Comparison of ENCODE assay signal across 12 cellular contexts in genomic region chr17:48588074-48588415, GRCh38. TPM values are rescaled to one million over a fixed set of nuclear protein-coding genes. Genes with fewer than 3 reads are reported as not detected.
A peak's percentile ranks its signal among the peaks of the same experiment; 100 is the strongest.
DNase-seq lines count a peak whose midpoint lies in the region; ATAC-seq, FAIRE-seq and TF ChIP-seq lines count a peak whose summit lies in the region.
"Had no signal": no experiment of that assay in that cellular context is flagged by ENCODE, and none has a peak within 500 bp of the region (broad histone marks: within the 10 kb centered on the region; RNA-seq: fewer than 3 reads in every experiment).

No MANE protein-coding gene starts in this region.

- peaks cover 100% of the 10 kb centered on the region for H3K79me2 ChIP-seq in Loucy (ENCODE audit: insufficient read depth, low read length)
- H3K79me2 ChIP-seq in hepatocyte = peaks cover 18% of the 10 kb centered on the region
- no peaks in the 10 kb centered on the region for H3K79me2 ChIP-seq in H9 (ENCODE audit: insufficient read depth, low read length)

- no peak overlapping the region for H3K4me3 Mint-ChIP-seq in H9
- H3K4me3 Mint-ChIP-seq: activated naive CD8-positive, alpha-beta T cell treated with anti-CD3 and anti-CD28 coated beads, Interleukin-2, amount 10 ng/mL, durations not matched to agents 7 days and 5 days had no signal

- no peak overlapping the region for H3K4ac ChIP-seq in H9 (ENCODE audit: low read depth, low read length)

- ATAC-seq in HG02973 (IDR thresholded peaks at IDR 0.05; ENCODE audit: unreplicated experiment) = no peak

- H3K4me1 Mint-ChIP-seq in H9 = peaks cover 13 to 27% of the 10 kb centered on the region in 2 experiments

- no peak overlapping the region for H3K14ac ChIP-seq in H9 (ENCODE audit: insufficient read depth, low read length)

- H3K4me1 ChIP-seq in Loucy (ENCODE audit: insufficient read depth, low read length, poor library complexity, severe bottlenecking) = peaks cover 54% of the 10 kb centered on the region
- H3K4me1 ChIP-seq in hepatocyte (ENCODE audit: insufficient read depth) = no peaks in the 10 kb centered on the region
- H3K4me1 ChIP-seq in small intestine (ENCODE audit: control insufficient read depth in 2 of 2, insufficient read depth in 1 of 2, low read depth in 1 of 2, low read length in 1 of 2) = peaks cover 0 to 2% of the 10 kb centered on the region in 2 donors
- no peaks in the 10 kb centered on the region for H3K4me1 ChIP-seq in H9 (ENCODE audit: insufficient read depth, low read length)
- H3K4me1 ChIP-seq: BE2C had no signal

- no peak for TF ChIP-seq POLR2A in GM12891 (IDR thresholded peaks at IDR 0.05; ENCODE audit: low read depth, low read length)

- peak overlapping the region; percentile 89 for H3K4me3 ChIP-seq in Loucy (ENCODE audit: low read length, poor library complexity, severe bottlenecking)
- H3K4me3 ChIP-seq in hepatocyte = no peak overlapping the region
- H3K4me3 ChIP-seq in small intestine (ENCODE audit: low read depth in 1 of 2, low read length in 2 of 2) = no peak overlapping the region

- H3K9me3 Mint-ChIP-seq in H9 = peaks cover 7 to 14% of the 10 kb centered on the region in 2 experiments; a peak in 3 of 5 replicates
- H3K9me3 Mint-ChIP-seq: activated naive CD8-positive, alpha-beta T cell treated with anti-CD3 and anti-CD28 coated beads, Interleukin-2, amount 10 ng/mL, durations not matched to agents 7 days and 5 days had no signal

- H4K8ac ChIP-seq in H9 (replicated peaks; ENCODE audit: insufficient read length, low read depth, low read length) = no peak overlapping the region

- H2BK120ac ChIP-seq in H9 (ENCODE audit: low read depth, low read length, poor library complexity, severe bottlenecking) = no peak overlapping the region

- H2BK20ac ChIP-seq in H9 (ENCODE audit: low read depth, low read length, poor library complexity, severe bottlenecking) = no peak overlapping the region

- no peak overlapping the region for H2BK5ac ChIP-seq in H9 (ENCODE audit: insufficient read length, low read length)

- H3K27ac Mint-ChIP-seq in H9 = no peak overlapping the region
- H3K27ac Mint-ChIP-seq: activated naive CD8-positive, alpha-beta T cell treated with anti-CD3 and anti-CD28 coated beads, Interleukin-2, amount 10 ng/mL, durations not matched to agents 7 days and 5 days had no signal

- peak overlapping the region; percentile 98 for H3K4me2 ChIP-seq in Loucy (ENCODE audit: low read depth, low read length, poor library complexity, severe bottlenecking)
- H3K4me2 ChIP-seq in hepatocyte = peak overlapping the region; percentile 93
- no peak overlapping the region for H3K4me2 ChIP-seq in H9 (ENCODE audit: insufficient read depth, insufficient read length, low read length)

- no peak for FAIRE-seq in small intestine (lab: Jason Lieb, UNC)
- FAIRE-seq in GM12891 (lab: Jason Lieb, UNC) = no peak

- DNase-seq in hepatocyte (ENCODE audit: low spot score) (no peak), small intestine (no peak), H9 (no peak), GM12891 (ENCODE audit: insufficient read length, low spot score) (no peak)
- DNase-seq: activated naive CD8-positive, alpha-beta T cell treated with anti-CD3 and anti-CD28 coated beads, Interleukin-2, amount 10 ng/mL, durations not matched to agents 7 days and 5 days; activated T-cell treated with anti-CD3 and anti-CD28 coated beads, Interleukin-2, amount 50 U/mL, for 1 hour; BE2C; NCI-H2171; SW 1271 had no signal

- no peaks in the 10 kb centered on the region for H3K9me3 ChIP-seq in Loucy (ENCODE audit: insufficient read depth, low read depth, low read length)
- H3K9me3 ChIP-seq in hepatocyte (ENCODE audit: low read depth) = no peaks in the 10 kb centered on the region
- no peaks in the 10 kb centered on the region for H3K9me3 ChIP-seq in small intestine (ENCODE audit: control insufficient read depth, low read depth)
- no peaks in the 10 kb centered on the region for H3K9me3 ChIP-seq in H9 (ENCODE audit: control insufficient read depth, low read depth, low read length)
- H3K9me3 ChIP-seq: BE2C had no signal

- no peak overlapping the region for H3K23ac ChIP-seq in H9 (ENCODE audit: insufficient read length, low read depth, low read length)

- H3K27me3 ChIP-seq in Loucy (ENCODE audit: insufficient read depth, low read length, poor library complexity, severe bottlenecking) (peaks cover 43% of the 10 kb centered on the region), hepatocyte (peaks cover 92% of the 10 kb centered on the region), small intestine (ENCODE audit: control insufficient read depth in 2 of 2, insufficient read depth in 2 of 2, low read length in 2 of 2) (peaks cover 0 to 10% of the 10 kb centered on the region in 2 donors), H9 (ENCODE audit: insufficient read depth, low read length) (peaks cover 100% of the 10 kb centered on the region)

- H3K36me3 ChIP-seq in Loucy (ENCODE audit: insufficient read depth, low read length) = peaks cover 35% of the 10 kb centered on the region
- H3K36me3 ChIP-seq in hepatocyte (replicated peaks; ENCODE audit: insufficient read depth, low read depth) = no peaks in the 10 kb centered on the region
- no peaks in the 10 kb centered on the region for H3K36me3 ChIP-seq in small intestine (ENCODE audit: control insufficient read depth in 2 of 2, insufficient read depth in 2 of 2, low read length in 2 of 2)
- H3K36me3 ChIP-seq: BE2C had no signal

- H4K20me1 ChIP-seq in Loucy (ENCODE audit: insufficient read depth, low read length, poor library complexity, severe bottlenecking) (peaks cover 94% of the 10 kb centered on the region), hepatocyte (ENCODE audit: insufficient read depth, poor library complexity, severe bottlenecking) (no peaks in the 10 kb centered on the region), H9 (ENCODE audit: control insufficient read depth, insufficient read depth, insufficient read length) (no peaks in the 10 kb centered on the region)

- H3K56ac ChIP-seq in H9 (ENCODE audit: insufficient read length, low read depth, low read length) = no peak overlapping the region

- H3K18ac ChIP-seq in H9 (ENCODE audit: insufficient read length, low read depth, low read length) = no peak overlapping the region

- TF ChIP-seq CTCF in Loucy (conservative IDR thresholded peaks at IDR 0.05; ENCODE audit: low read length) = no peak
- no peak for TF ChIP-seq CTCF in hepatocyte (IDR thresholded peaks at IDR 0.05; ENCODE audit: poor library complexity)
- TF ChIP-seq CTCF in H9 (conservative IDR thresholded peaks at IDR 0.05) = no peak

- H2AFZ ChIP-seq in Loucy (ENCODE audit: low read length) = no peak overlapping the region
- H2AFZ ChIP-seq in hepatocyte = no peak overlapping the region
- H2AFZ ChIP-seq in H9 (ENCODE audit: low read length) = no peak overlapping the region

- peak overlapping the region; percentile 36 for H3K27ac ChIP-seq in hepatocyte
- H3K27ac ChIP-seq in small intestine (ENCODE audit: low read depth in 1 of 2, low read length in 1 of 2) = peak overlapping the region; percentile 24 to 79
- H3K27ac ChIP-seq in H9 (ENCODE audit: insufficient read length, low read depth, low read length) = no peak overlapping the region

- peaks cover 3% of the 10 kb centered on the region for H3K23me2 ChIP-seq in H9 (ENCODE audit: insufficient read length, low read depth, low read length, poor library complexity, severe bottlenecking)

- no peak overlapping the region for H4K91ac ChIP-seq in H9 (ENCODE audit: insufficient read length, low read depth, low read length)

- H3K27me3 Mint-ChIP-seq in H9 (ENCODE audit: low read depth) = peaks cover 100% of the 10 kb centered on the region

- WGBS in hepatocyte (ENCODE audit: low lambda C conversion rate, missing lambda C conversion rate) = 40% methylated on average over 2 of the region's 2 CpGs
- 8 to 40% (median 24%) methylated on average over 2 of the region's 2 CpGs for WGBS in small intestine, 3 donors
- no CpG with 5 or more reads among the region's 2 CpGs for WGBS in H9 (ENCODE audit: extremely low coverage, insufficient read length, low lambda C conversion rate)

- no peak overlapping the region for H2AK5ac ChIP-seq in H9 (ENCODE audit: insufficient read length, low read length)

- H3K9ac ChIP-seq in Loucy (ENCODE audit: low read depth, low read length, poor library complexity, severe bottlenecking) = peak overlapping the region; percentile 100
- H3K9ac ChIP-seq in H9 (ENCODE audit: extremely low read depth, insufficient read length, low read length) = no peak overlapping the region

- no peak overlapping the region for H2BK15ac ChIP-seq in H9 (ENCODE audit: low read depth, low read length)

- no peaks in the 10 kb centered on the region for H3K9me2 ChIP-seq in Loucy (replicated peaks; ENCODE audit: low read depth, low read length)
- H3K9me2 ChIP-seq in hepatocyte (replicated peaks; ENCODE audit: insufficient read depth) = no peaks in the 10 kb centered on the region

- no peaks in the 10 kb centered on the region for H3K79me1 ChIP-seq in H9 (ENCODE audit: insufficient read depth, low read depth, low read length, poor library complexity, severe bottlenecking)

- H2BK12ac ChIP-seq in H9 (ENCODE audit: insufficient read length, low read depth, low read length) = no peak overlapping the region

- H4K5ac ChIP-seq in H9 (ENCODE audit: insufficient read length, low read depth, low read length) = no peak overlapping the region

- H3T11ph ChIP-seq in H9 (ENCODE audit: low read length) = no peak overlapping the region

- no peaks in the 10 kb centered on the region for H3F3A ChIP-seq in Loucy (ENCODE audit: low read depth)

- no peaks in the 10 kb centered on the region; a peak in 1 of 7 replicates for H3K36me3 Mint-ChIP-seq in H9 (ENCODE audit: insufficient read depth in 1 of 3, low read depth in 3 of 3)
- H3K36me3 Mint-ChIP-seq: activated naive CD8-positive, alpha-beta T cell treated with anti-CD3 and anti-CD28 coated beads, Interleukin-2, amount 10 ng/mL, durations not matched to agents 7 days and 5 days had no signal

RNA-seq across cellular contexts. Expression of gene HOXB3, which starts 2.0 kb away (rescaled TPM):
- 1.8 and 5.9 TPM in 2 replicates for total RNA-seq in hepatocyte
- 1.8 and 4.0 TPM in 2 replicates for polyA plus RNA-seq in hepatocyte
- polyA plus RNA-seq in small intestine = 1 to 10 TPM in 2 of 3 donors, not detected in 1; 1.4 to 5.7 TPM
- total RNA-seq in H9 (2021) = not detected in 2 replicates
- 6.2 TPM for polyA plus RNA-seq in GM12891 (2012; ENCODE audit: low read depth, missing spikeins)

RNA-seq across cellular contexts. Expression of gene HOXB5, which starts 5.5 kb away (rescaled TPM):
- total RNA-seq in hepatocyte (0.27 and 0.36 TPM in 2 replicates), H9 (2021) (not detected in 2 replicates)
- polyA plus RNA-seq in hepatocyte (3.3 and 4.4 TPM in 2 replicates), small intestine (1 to 10 TPM in 1 of 3 donors, not detected in 2; 5.8 TPM)
- polyA plus RNA-seq in GM12891 (2012; ENCODE audit: low read depth, missing spikeins) = not detected
- total RNA-seq: activated naive CD8-positive, alpha-beta T cell treated with anti-CD3 and anti-CD28 coated beads, Interleukin-2, amount 10 ng/mL, durations not matched to agents 7 days and 5 days; mononuclear cell had no signal

RNA-seq across cellular contexts. Expression of gene HOXB4, which starts 9.9 kb away (rescaled TPM):
- total RNA-seq in hepatocyte = 1.4 and 2.2 TPM in 2 replicates
- polyA plus RNA-seq in hepatocyte = 1.8 and 2.0 TPM in 2 replicates
- 1 to 10 TPM in 1 of 3 donors, under 1 TPM in 1, not detected in 1; 0.27 to 3.1 TPM for polyA plus RNA-seq in small intestine
- not detected in 2 replicates for total RNA-seq in H9 (2021)
- polyA plus RNA-seq in GM12891 (2012; ENCODE audit: low read depth, missing spikeins) = 2.6 TPM

RNA-seq across cellular contexts. Expression of gene HOXB6, which starts 16.7 kb away (rescaled TPM):
- total RNA-seq in hepatocyte (4.1 and 4.8 TPM in 2 replicates), H9 (2021) (not detected in 2 replicates)
- polyA plus RNA-seq in hepatocyte (7.7 and 12.9 TPM in 2 replicates), small intestine (1 to 10 TPM in 2 of 3 donors, under 1 TPM in 1; 0.45 to 6.9 (median 1.1) TPM)
- polyA plus RNA-seq in GM12891 (2012; ENCODE audit: low read depth, missing spikeins) = 0.12 TPM
- total RNA-seq: activated naive CD8-positive, alpha-beta T cell treated with anti-CD3 and anti-CD28 coated beads, Interleukin-2, amount 10 ng/mL, durations not matched to agents 7 days and 5 days; mononuclear cell had no signal

RNA-seq across cellular contexts. Expression of gene HOXB7, which starts 22.8 kb away (rescaled TPM):
- 4.1 and 6.7 TPM in 2 replicates for total RNA-seq in hepatocyte
- polyA plus RNA-seq in hepatocyte = 13.7 and 15.9 TPM in 2 replicates
- polyA plus RNA-seq in small intestine = 1 to 10 TPM in 2 of 3 donors, not detected in 1; 4.3 to 4.9 TPM
- not detected in 2 replicates for total RNA-seq in H9 (2021)
- 2.3 TPM for polyA plus RNA-seq in GM12891 (2012; ENCODE audit: low read depth, missing spikeins)
